24 cellular contexts compared by ENCODE assay signal in the genomic region with DNA sequence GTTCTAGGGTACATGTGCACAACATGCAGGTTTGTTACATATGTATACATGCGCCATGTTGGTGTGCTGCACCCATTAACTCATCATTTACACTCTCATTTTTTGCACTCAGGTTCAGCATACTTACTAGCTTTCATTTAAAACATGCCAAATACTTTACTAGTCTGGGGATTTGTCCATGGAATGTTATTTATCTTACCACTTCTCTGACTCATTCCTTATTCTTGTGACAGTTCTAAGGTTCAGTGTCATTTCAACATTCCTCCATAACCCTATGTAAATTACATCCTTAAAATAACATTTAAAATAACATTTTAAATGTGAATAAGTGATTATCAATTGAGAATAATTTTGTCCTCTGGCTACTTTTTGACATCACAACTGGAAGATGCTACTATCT. TPM values are rescaled to one million over a fixed set of nuclear protein-coding genes. Genes with fewer than 3 reads are reported as not detected.
DNase-seq lines count a peak whose midpoint lies in the region; ATAC-seq, FAIRE-seq and TF ChIP-seq lines count a peak whose summit lies in the region.
"Had no signal": no experiment of that assay in that cellular context is flagged by ENCODE, and none has a peak within 500 bp of the region (broad histone marks: within the 10 kb centered on the region; RNA-seq: fewer than 3 reads in every experiment).

No MANE protein-coding gene starts in this region.

- TF ChIP-seq CTCF in endothelial cell of umbilical vein (IDR thresholded peaks at IDR 0.05; ENCODE audit: extremely low read depth in 1 of 2, insufficient read depth in 1 of 2, low read depth in 1 of 2, low read length in 2 of 2) (no peak), kidney (IDR thresholded peaks at IDR 0.05; ENCODE audit: borderline replicate concordance, extremely low read depth, insufficient read depth) (no peak), spleen (IDR thresholded peaks at IDR 0.05 in 8 of 11, conservative IDR thresholded peaks at IDR 0.05 in 3 of 11) (no peak)

- H3K36me3 Mint-ChIP-seq in effector memory CD8-positive, alpha-beta T cell (ENCODE audit: insufficient read depth) = no peaks in the 10 kb centered on the region
- H3K36me3 Mint-ChIP-seq: stimulated activated memory B cell treated with anti-CD40 and anti-IgM and Interleukin-4, amounts not matched to agents 10 μg/mL and 1 μg/mL and 100 μg/mL, for 72 hours had no signal

- no peak overlapping the region for H3K4ac ChIP-seq in mesenchymal stem cell (ENCODE audit: low read depth in 1 of 2, low read length in 2 of 2)

- FAIRE-seq in endothelial cell of umbilical vein (lab: Jason Lieb, UNC) (no peak), kidney (lab: Jason Lieb, UNC) (no peak)
- FAIRE-seq: frontal cortex had no signal

- TF ChIP-seq POLR2A in endothelial cell of umbilical vein (IDR thresholded peaks at IDR 0.05; ENCODE audit: low read depth, low read length) (no peak), spleen (IDR thresholded peaks at IDR 0.05) (no peak)

- no peaks in the 10 kb centered on the region for H3K4me1 Mint-ChIP-seq in effector memory CD8-positive, alpha-beta T cell (ENCODE audit: low read depth in 2 of 2)
- H3K4me1 Mint-ChIP-seq: stimulated activated memory B cell treated with anti-CD40 and anti-IgM and Interleukin-4, amounts not matched to agents 10 μg/mL and 1 μg/mL and 100 μg/mL, for 72 hours had no signal

- H2AK5ac ChIP-seq in mesenchymal stem cell (ENCODE audit: low read length, severe bottlenecking) = no peak overlapping the region

- no peak overlapping the region for H2BK5ac ChIP-seq in mesenchymal stem cell (ENCODE audit: low read depth, low read length, poor library complexity, severe bottlenecking)

- H3K23ac ChIP-seq in mesenchymal stem cell (ENCODE audit: low read length in 2 of 2) = no peak overlapping the region

- no peak overlapping the region for H3K4me2 ChIP-seq in endothelial cell of umbilical vein (ENCODE audit: insufficient read depth, low read length)
- no peak overlapping the region for H3K4me2 ChIP-seq in mesenchymal stem cell (ENCODE audit: low read length, poor library complexity, severe bottlenecking)
- H3K4me2 ChIP-seq: KMS-11 had no signal

- H3K9me3 ChIP-seq in endothelial cell of umbilical vein (replicated peaks; ENCODE audit: control insufficient read depth, insufficient read depth, low read length) = no peaks in the 10 kb centered on the region
- peaks cover 4% of the 10 kb centered on the region for H3K9me3 ChIP-seq in mesenchymal stem cell (ENCODE audit: control insufficient read depth, low read length)
- H3K9me3 ChIP-seq in kidney (ENCODE audit: control insufficient read depth in 1 of 2, low read length in 2 of 2) = no peaks in the 10 kb centered on the region
- H3K9me3 ChIP-seq in spleen = peaks cover 0 to 7% (median 0%) of the 10 kb centered on the region in 8 donors
- H3K9me3 ChIP-seq: tibial artery had no signal

- H2BK12ac ChIP-seq in mesenchymal stem cell (ENCODE audit: low read length in 2 of 2) = no peak overlapping the region

- H3K79me1 ChIP-seq in mesenchymal stem cell (replicated peaks; ENCODE audit: low read length, poor library complexity, severe bottlenecking) = peaks cover 1% of the 10 kb centered on the region

- no TSS peak for BruUV-seq in endothelial cell of umbilical vein (replicated peaks; lab: Mats Ljungman, UMichigan)

- no peak overlapping the region for H2BK120ac ChIP-seq in mesenchymal stem cell (ENCODE audit: low read depth, low read length)

- H3K27me3 Mint-ChIP-seq in effector memory CD8-positive, alpha-beta T cell = no peaks in the 10 kb centered on the region
- H3K27me3 Mint-ChIP-seq: stimulated activated memory B cell treated with anti-CD40 and anti-IgM and Interleukin-4, amounts not matched to agents 10 μg/mL and 1 μg/mL and 100 μg/mL, for 72 hours had no signal

- intact Hi-C loops in endothelial cell of umbilical vein (cut with micrococcal nuclease) (no loop called here), kidney (cut with DNase I) (no loop called here), spleen (cut with DNase I; ENCODE audit: low total_unique reads) (no loop called here)

- H3K79me2 ChIP-seq in endothelial cell of umbilical vein (ENCODE audit: control insufficient read depth, insufficient read depth, low read length) = no peaks in the 10 kb centered on the region

- no peaks in the 10 kb centered on the region for H3K9me3 Mint-ChIP-seq in effector memory CD8-positive, alpha-beta T cell

- H4K8ac ChIP-seq in mesenchymal stem cell (ENCODE audit: low read length) = no peak overlapping the region

- no peaks in the 10 kb centered on the region for H4K20me1 ChIP-seq in endothelial cell of umbilical vein (replicated peaks; ENCODE audit: control insufficient read depth, extremely low read depth, insufficient read depth, low read length)

- no peak for ATAC-seq in effector memory CD8-positive, alpha-beta T cell (replicated peaks)
- ATAC-seq in GM21360 (IDR thresholded peaks at IDR 0.05; ENCODE audit: unreplicated experiment) = no peak
- ATAC-seq: left lobe of liver; Right ventricle myocardium inferior; stimulated activated memory B cell treated with anti-CD40 and anti-IgM and Interleukin-4, amounts not matched to agents 10 μg/mL and 1 μg/mL and 100 μg/mL, for 72 hours had no signal

- dilution Hi-C loops in endothelial cell of umbilical vein (cut with MboI; ENCODE audit: extremely low pct_ligation_motif_present, low sequenced_read_pairs) = no loop called here

- H4K91ac ChIP-seq in mesenchymal stem cell (ENCODE audit: low read length) = no peak overlapping the region

- H3K9me1 ChIP-seq in endothelial cell of umbilical vein (replicated peaks; ENCODE audit: control insufficient read depth, extremely low read depth, insufficient read depth, low read length) = no peaks in the 10 kb centered on the region

- H3K36me3 ChIP-seq in endothelial cell of umbilical vein (ENCODE audit: control insufficient read depth in 2 of 2, extremely low read depth in 1 of 2, insufficient read depth in 2 of 2, low read length in 2 of 2) (no peaks in the 10 kb centered on the region), mesenchymal stem cell (ENCODE audit: control insufficient read depth in 1 of 2, insufficient read depth in 2 of 2, low read depth in 1 of 2, low read length in 2 of 2) (no peaks in the 10 kb centered on the region), kidney (ENCODE audit: control insufficient read depth in 1 of 2, insufficient read depth in 2 of 2, low read length in 2 of 2) (no peaks in the 10 kb centered on the region), spleen (no peaks in the 10 kb centered on the region)
- H3K36me3 ChIP-seq: adrenal gland, tibial artery had no signal

- H3K18ac ChIP-seq in mesenchymal stem cell (ENCODE audit: low read depth in 1 of 2, low read length in 2 of 2) = no peak overlapping the region

- no peaks in the 10 kb centered on the region for H3K27me3 ChIP-seq in endothelial cell of umbilical vein (ENCODE audit: control insufficient read depth in 2 of 2, insufficient read depth in 2 of 2, low read length in 2 of 2)
- H3K27me3 ChIP-seq in mesenchymal stem cell (ENCODE audit: control insufficient read depth in 1 of 2, insufficient read depth in 1 of 2, low read length in 2 of 2) = peaks cover 0 to 6% of the 10 kb centered on the region in 2 experiments
- no peaks in the 10 kb centered on the region for H3K27me3 ChIP-seq in spleen (replicated peaks in 1 of 7)
- H3K27me3 ChIP-seq: adrenal gland, tibial artery had no signal

- H2BK15ac ChIP-seq in mesenchymal stem cell (ENCODE audit: low read depth, poor library complexity, severe bottlenecking) = no peak overlapping the region

- no peak overlapping the region for H3K14ac ChIP-seq in mesenchymal stem cell (ENCODE audit: low read length in 2 of 2)

- H3K4me1 ChIP-seq in endothelial cell of umbilical vein (ENCODE audit: control insufficient read depth, extremely low read depth, insufficient read depth, low read length) = peaks cover 19% of the 10 kb centered on the region
- H3K4me1 ChIP-seq in mesenchymal stem cell (ENCODE audit: control insufficient read depth, insufficient read depth, low read depth, low read length) = no peaks in the 10 kb centered on the region
- H3K4me1 ChIP-seq in kidney (ENCODE audit: control insufficient read depth in 1 of 2, insufficient read depth in 1 of 2, low read depth in 1 of 2, low read length in 2 of 2) = no peaks in the 10 kb centered on the region
- no peaks in the 10 kb centered on the region for H3K4me1 ChIP-seq in spleen
- H3K4me1 ChIP-seq: adrenal gland, tibial artery had no signal

- WGBS in mesenchymal stem cell = 40% methylated on average over 1 of the region's 1 CpG
- 55 to 100% (median 92%) methylated on average over 1 of the region's 1 CpG for WGBS in spleen, 5 donors

- peak; percentile 17 for DNase-seq in COLO829 (ENCODE audit: low spot score)
- peak; percentile 32 for DNase-seq in LHCN-M2 (ENCODE audit: low read depth)
- DNase-seq in endothelial cell of umbilical vein (ENCODE audit: low read depth, low spot score) = peak; percentile 1
- DNase-seq in mesenchymal stem cell = peak; percentile 36
- DNase-seq in effector memory CD8-positive, alpha-beta T cell = no peak
- no peak for DNase-seq in kidney
- no peak for DNase-seq in spleen
- DNase-seq: activated CD4-positive, alpha-beta T cell treated with anti-CD3 and anti-CD28 coated beads, Interleukin-2, amount 50 U/mL, for 4 hours; activated gamma-delta T cell; adrenal gland; COR-L47; NCI-H1092; NCI-H2081; T-helper 1 cell; tibial artery had no signal

- H3K4me3 Mint-ChIP-seq in effector memory CD8-positive, alpha-beta T cell = no peak overlapping the region
- H3K4me3 Mint-ChIP-seq: neural crest cell; stimulated activated memory B cell treated with anti-CD40 and anti-IgM and Interleukin-4, amounts not matched to agents 10 μg/mL and 1 μg/mL and 100 μg/mL, for 72 hours had no signal

- H3K27ac ChIP-seq in endothelial cell of umbilical vein (ENCODE audit: insufficient read depth, low read depth, low read length) (peak overlapping the region; percentile 18), mesenchymal stem cell (ENCODE audit: low read length, poor library complexity, severe bottlenecking) (no peak overlapping the region), kidney (ENCODE audit: low read depth in 2 of 2, low read length in 2 of 2) (no peak overlapping the region), spleen (no peak overlapping the region)
- H3K27ac ChIP-seq: adrenal gland, KMS-11, tibial artery, VCaP had no signal

- H3K9ac ChIP-seq in endothelial cell of umbilical vein (replicated peaks; ENCODE audit: extremely low read depth, insufficient read depth, low read length) (no peak overlapping the region), mesenchymal stem cell (ENCODE audit: low read length) (no peak overlapping the region), kidney (ENCODE audit: low read length in 2 of 2) (no peak overlapping the region)
- H3K9ac ChIP-seq: KMS-11 had no signal

- H3K27ac Mint-ChIP-seq in effector memory CD8-positive, alpha-beta T cell = no peak overlapping the region
- H3K27ac Mint-ChIP-seq: stimulated activated memory B cell treated with anti-CD40 and anti-IgM and Interleukin-4, amounts not matched to agents 10 μg/mL and 1 μg/mL and 100 μg/mL, for 72 hours had no signal

- H3K4me3 ChIP-seq in endothelial cell of umbilical vein (replicated peaks in 1 of 3; ENCODE audit: insufficient read depth in 1 of 3, low read depth in 1 of 3, low read length in 3 of 3) (no peak overlapping the region), mesenchymal stem cell (ENCODE audit: insufficient read depth in 1 of 2, low read depth in 1 of 2, low read length in 2 of 2) (no peak overlapping the region), kidney (ENCODE audit: low read length in 2 of 2) (no peak overlapping the region), spleen (no peak overlapping the region)
- H3K4me3 ChIP-seq: adrenal gland, tibial artery had no signal

- CTCF ChIA-PET in endothelial cell of umbilical vein (lab: Charles Lee) = interaction anchor here (0.6 kb wide), 1 partner anchor 180 kb away, joined by 3 read pairs; no protein-coding TSS in a partner anchor

- POLR2A ChIA-PET in endothelial cell of umbilical vein (lab: Charles Lee) = no interaction called here

- H2AFZ ChIP-seq in endothelial cell of umbilical vein (ENCODE audit: low read depth, low read length) = no peak overlapping the region
- H2AFZ ChIP-seq in mesenchymal stem cell (ENCODE audit: low read depth, low read length) = no peak overlapping the region

RNA-seq across cellular contexts. Expression of gene SYTL5, which starts 19.5 kb away (rescaled TPM):
- total RNA-seq in LHCN-M2 (2014; rRNA removed) (0.32 and 0.46 TPM in 2 replicates), endothelial cell of umbilical vein (not detected in 2 replicates), kidney (0.69 TPM), spleen (under 1 TPM in 1 of 7 donors, not detected in 6; 0.15 TPM)
- 0.30 TPM for polyA plus RNA-seq in LHCN-M2 (2012)
- polyA plus RNA-seq in endothelial cell of umbilical vein (0.01 and 0.02 TPM in 2 replicates), kidney (ENCODE audit: insufficient read depth, low read depth, low replicate concordance) (0.65 TPM), spleen (not detected)
- 0.03 TPM in 1 of 2 replicates, not detected in the other for polyA plus RNA-seq in endothelial cell of umbilical vein (2011; cell fraction: cytosol; rRNA removed)
- polyA plus RNA-seq in endothelial cell of umbilical vein (2011; cell fraction: nucleus; rRNA removed) = 0.03 and 0.05 TPM in 2 replicates
- polyA plus RNA-seq in endothelial cell of umbilical vein (2012) = not detected in 2 replicates
- not detected in 2 replicates for polyA minus RNA-seq in endothelial cell of umbilical vein
- polyA minus RNA-seq in endothelial cell of umbilical vein (2011; cell fraction: cytosol; rRNA and poly(A)+ RNA removed) = not detected
- polyA minus RNA-seq in endothelial cell of umbilical vein (2011; cell fraction: nucleus; rRNA and poly(A)+ RNA removed) = not detected in 2 replicates
- 0.04 TPM for polyA plus RNA-seq in mesenchymal stem cell (2013, experiment 1 of 2)
- polyA plus RNA-seq in mesenchymal stem cell (2013, experiment 2 of 2) = 0.04 TPM
- total RNA-seq: mononuclear cell, Right ventricle myocardium inferior had no signal

Comparison
In these comparisons a context has a peak if more than half of its experiments do, and no peak if none do; other contexts are left out.
1. DNase-seq: peak in COLO829 (single experiment), LHCN-M2 (single experiment), endothelial cell of umbilical vein (single experiment) and mesenchymal stem cell (single experiment); none in effector memory CD8-positive, alpha-beta T cell (0 of 3), kidney (single experiment) and spleen (single experiment).